8 cellular contexts compared by ENCODE assay signal in the genomic region with DNA sequence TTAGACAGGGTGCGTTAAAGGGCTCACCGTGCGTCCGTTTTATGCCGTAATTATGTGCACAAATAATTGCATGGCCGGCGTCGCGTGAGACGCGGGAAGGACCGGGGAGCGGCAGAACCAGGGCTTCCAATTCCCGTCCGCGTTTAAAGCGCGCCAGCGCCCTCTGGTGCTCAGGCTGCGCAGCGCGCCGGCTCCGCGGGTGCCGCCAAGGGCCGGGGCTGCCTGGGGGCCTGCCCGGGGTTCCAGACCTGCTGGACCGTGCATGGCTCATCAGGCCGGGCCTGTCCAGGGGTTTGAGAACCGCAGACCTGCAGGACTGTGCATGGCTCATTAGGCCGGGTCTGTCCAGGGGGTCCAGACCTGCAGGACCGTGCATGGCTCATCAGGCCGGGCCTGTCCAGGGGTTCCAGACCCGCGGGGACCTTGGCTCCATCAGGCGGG.
DNase-seq lines count a peak whose midpoint lies in the region; ATAC-seq, FAIRE-seq and TF ChIP-seq lines count a peak whose summit lies in the region.

No MANE protein-coding gene starts in this region.

- peak overlapping the region in 1 of 2 donors; percentile 51 for H3K9ac ChIP-seq in mucosa of rectum (ENCODE audit: low read depth in 1 of 2, low read length in 2 of 2)

- H3K27ac ChIP-seq in mucosa of rectum (ENCODE audit: low read depth in 2 of 2, low read length in 2 of 2) = no peak overlapping the region

- no peaks in the 10 kb centered on the region for H3K27me3 ChIP-seq in mucosa of rectum (ENCODE audit: control insufficient read depth in 2 of 2, insufficient read depth in 2 of 2, low read length in 2 of 2)

- H3K4me1 ChIP-seq in mucosa of rectum (ENCODE audit: control insufficient read depth in 2 of 2, insufficient read depth in 2 of 2, low read length in 2 of 2) = peaks cover 0 to 3% of the 10 kb centered on the region in 2 donors

- H3K27me3 Mint-ChIP-seq in endothelial cell (ENCODE audit: unreplicated experiment) = peaks cover 9% of the 10 kb centered on the region

- TF ChIP-seq CTCF in endothelial cell (IDR thresholded peaks at IDR 0.05; ENCODE audit: unreplicated experiment) = peak; percentile 91

- no peak for TF ChIP-seq POLR2A in GM12891 (IDR thresholded peaks at IDR 0.05; ENCODE audit: low read depth, low read length)

- ATAC-seq in HG02970 (IDR thresholded peaks at IDR 0.05; ENCODE audit: low FRiP score, unreplicated experiment) = peak; percentile 78
- no peak for ATAC-seq in HG03039 (IDR thresholded peaks at IDR 0.05; ENCODE audit: unreplicated experiment)

- H3K4me1 Mint-ChIP-seq in endothelial cell (ENCODE audit: unreplicated experiment) = peaks cover 6% of the 10 kb centered on the region

- H3K36me3 Mint-ChIP-seq in endothelial cell (ENCODE audit: low read depth, unreplicated experiment) = no peaks in the 10 kb centered on the region

- H3K36me3 ChIP-seq in mucosa of rectum (ENCODE audit: control insufficient read depth in 2 of 2, insufficient read depth in 2 of 2, low read length in 2 of 2) = no peaks in the 10 kb centered on the region

- H3K4me3 ChIP-seq in mucosa of rectum (ENCODE audit: low read length in 2 of 2) = peak overlapping the region; percentile 39 to 58

- H3K9me3 ChIP-seq in mucosa of rectum (ENCODE audit: control insufficient read depth in 2 of 2, low read length in 2 of 2) = no peaks in the 10 kb centered on the region

- no peak overlapping the region for H3K4me3 Mint-ChIP-seq in endothelial cell (ENCODE audit: unreplicated experiment)

- DNase-seq in GM12891 (ENCODE audit: insufficient read length, low spot score) (peak; percentile 84), NCI-H748 treated with DMSO at 0.1 percent for 48 hours (lab: John Stamatoyannopoulos, UW) (peak; percentile 44), endothelial cell (ENCODE audit: low spot score) (peak; percentile 96)
- DNase-seq in activated CD8-positive, alpha-beta memory T cell treated with anti-CD3 and anti-CD28 coated beads, Interleukin-2, amount 50 U/mL, for 1 hour (ENCODE audit: extremely low read depth) = peak; percentile 29
- peak; percentile 88 for DNase-seq in stimulated activated CD8-positive, alpha-beta memory T cell treated with anti-CD3 and anti-CD28 coated beads, Interleukin-4, amount 100 ng/mL, for 48 hours

- no peak for FAIRE-seq in GM12891 (lab: Jason Lieb, UNC)

- no peaks in the 10 kb centered on the region for H3K9me3 Mint-ChIP-seq in endothelial cell (ENCODE audit: unreplicated experiment)

- no peak overlapping the region for H3K27ac Mint-ChIP-seq in endothelial cell (ENCODE audit: unreplicated experiment)

TF ChIP-seq in GM12891, 5 proteins besides CTCF, POLR2A, EP300 and RAD21:
- TF ChIP-seq TAF1 (IDR thresholded peaks at IDR 0.05; ENCODE audit: low read depth, low read length) (no peak), PAX5 (IDR thresholded peaks at IDR 0.05; ENCODE audit: insufficient read depth, low read length, severe bottlenecking) (no peak), POLR2AphosphoS5 (IDR thresholded peaks at IDR 0.05; ENCODE audit: low read depth, low read length) (no peak), POU2F2 (IDR thresholded peaks at IDR 0.05; ENCODE audit: low read depth, low read length) (no peak)

Comparison
In these comparisons a context has a peak if more than half of its experiments do, and no peak if none do; other contexts are left out.
1. DNase-seq: peak in every context shown above with its lines; median percentile 96 in endothelial cell; 88 in stimulated activated CD8-positive, alpha-beta memory T cell treated with anti-CD3 and anti-CD28 coated beads, Interleukin-4, amount 100 ng/mL, for 48 hours; 84 in GM12891; 44 in NCI-H748 treated with DMSO at 0.1 percent for 48 hours; 29 in activated CD8-positive, alpha-beta memory T cell treated with anti-CD3 and anti-CD28 coated beads, Interleukin-2, amount 50 U/mL, for 1 hour.